ENCODE assay signal across 1 cellular context in genomic region chr3:127387556-127388153, GRCh38.
TF ChIP-seq lines count a peak whose summit lies in the region.

No MANE protein-coding gene starts in this region.

TF ChIP-seq in SK-N-SH, 30 proteins besides CTCF, POLR2A, EP300 and RAD21:
- no peak for TF ChIP-seq FOSL2 (IDR thresholded peaks at IDR 0.05; ENCODE audit: borderline replicate concordance, low read depth)
- no peak for TF ChIP-seq NRF1 (IDR thresholded peaks at IDR 0.05; ENCODE audit: low read depth, low read length)
- no peak for TF ChIP-seq USF2 (IDR thresholded peaks at IDR 0.05; ENCODE audit: borderline replicate concordance, low read depth, low read length)
- TF ChIP-seq TCF12 (IDR thresholded peaks at IDR 0.05), result no peak
- no peak for TF ChIP-seq CHD2 (IDR thresholded peaks at IDR 0.05; ENCODE audit: low read length, partially characterized antibody)
- TF ChIP-seq, protein P1, sequence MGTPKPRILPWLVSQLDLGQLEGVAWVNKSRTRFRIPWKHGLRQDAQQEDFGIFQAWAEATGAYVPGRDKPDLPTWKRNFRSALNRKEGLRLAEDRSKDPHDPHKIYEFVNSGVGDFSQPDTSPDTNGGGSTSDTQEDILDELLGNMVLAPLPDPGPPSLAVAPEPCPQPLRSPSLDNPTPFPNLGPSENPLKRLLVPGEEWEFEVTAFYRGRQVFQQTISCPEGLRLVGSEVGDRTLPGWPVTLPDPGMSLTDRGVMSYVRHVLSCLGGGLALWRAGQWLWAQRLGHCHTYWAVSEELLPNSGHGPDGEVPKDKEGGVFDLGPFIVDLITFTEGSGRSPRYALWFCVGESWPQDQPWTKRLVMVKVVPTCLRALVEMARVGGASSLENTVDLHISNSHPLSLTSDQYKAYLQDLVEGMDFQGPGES (IDR thresholded peaks at IDR 0.05; ENCODE audit: low read depth, low read length), result no peak
- no peak for TF ChIP-seq MAX (IDR thresholded peaks at IDR 0.05; ENCODE audit: low read depth)
